Comparison of ENCODE assay signal across 1 cellular context in genomic region chr1:32180186-32181060, GRCh38.
TF ChIP-seq lines count a peak whose summit lies in the region.

No MANE protein-coding gene starts in this region.

TF ChIP-seq in HepG2, 621 proteins besides CTCF, POLR2A, EP300 and RAD21 (continued from another document and continues in another):
- TF ChIP-seq, protein P1, sequence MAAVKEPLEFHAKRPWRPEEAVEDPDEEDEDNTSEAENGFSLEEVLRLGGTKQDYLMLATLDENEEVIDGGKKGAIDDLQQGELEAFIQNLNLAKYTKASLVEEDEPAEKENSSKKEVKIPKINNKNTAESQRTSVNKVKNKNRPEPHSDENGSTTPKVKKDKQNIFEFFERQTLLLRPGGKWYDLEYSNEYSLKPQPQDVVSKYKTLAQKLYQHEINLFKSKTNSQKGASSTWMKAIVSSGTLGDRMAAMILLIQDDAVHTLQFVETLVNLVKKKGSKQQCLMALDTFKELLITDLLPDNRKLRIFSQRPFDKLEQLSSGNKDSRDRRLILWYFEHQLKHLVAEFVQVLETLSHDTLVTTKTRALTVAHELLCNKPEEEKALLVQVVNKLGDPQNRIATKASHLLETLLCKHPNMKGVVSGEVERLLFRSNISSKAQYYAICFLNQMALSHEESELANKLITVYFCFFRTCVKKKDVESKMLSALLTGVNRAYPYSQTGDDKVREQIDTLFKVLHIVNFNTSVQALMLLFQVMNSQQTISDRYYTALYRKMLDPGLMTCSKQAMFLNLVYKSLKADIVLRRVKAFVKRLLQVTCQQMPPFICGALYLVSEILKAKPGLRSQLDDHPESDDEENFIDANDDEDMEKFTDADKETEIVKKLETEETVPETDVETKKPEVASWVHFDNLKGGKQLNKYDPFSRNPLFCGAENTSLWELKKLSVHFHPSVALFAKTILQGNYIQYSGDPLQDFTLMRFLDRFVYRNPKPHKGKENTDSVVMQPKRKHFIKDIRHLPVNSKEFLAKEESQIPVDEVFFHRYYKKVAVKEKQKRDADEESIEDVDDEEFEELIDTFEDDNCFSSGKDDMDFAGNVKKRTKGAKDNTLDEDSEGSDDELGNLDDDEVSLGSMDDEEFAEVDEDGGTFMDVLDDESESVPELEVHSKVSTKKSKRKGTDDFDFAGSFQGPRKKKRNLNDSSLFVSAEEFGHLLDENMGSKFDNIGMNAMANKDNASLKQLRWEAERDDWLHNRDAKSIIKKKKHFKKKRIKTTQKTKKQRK (IDR thresholded peaks at IDR 0.05; ENCODE audit: low read length), result no peak
- TF ChIP-seq AHR (CRISPR knock-in tag; IDR thresholded peaks at IDR 0.05) (no peak), ZNF326 (CRISPR knock-in tag; IDR thresholded peaks at IDR 0.05; ENCODE audit: borderline replicate concordance) (no peak), ZNF674 (CRISPR knock-in tag; IDR thresholded peaks at IDR 0.05; ENCODE audit: low read depth) (no peak), ZNF776 (CRISPR knock-in tag; IDR thresholded peaks at IDR 0.05) (no peak), ZSCAN29 (CRISPR knock-in tag; conservative IDR thresholded peaks at IDR 0.05) (no peak), GABPA (IDR thresholded peaks at IDR 0.05; ENCODE audit: low read depth, low read length) (no peak), GABPA (CRISPR knock-in tag; IDR thresholded peaks at IDR 0.05; ENCODE audit: low read depth) (peak; percentile 19; the same call in 1 of the 2 replicates), ZSCAN31 (CRISPR knock-in tag; IDR thresholded peaks at IDR 0.05; ENCODE audit: low read depth) (no peak), IKZF1 (IDR thresholded peaks at IDR 0.05) (no peak), CHD2 (IDR thresholded peaks at IDR 0.05; ENCODE audit: low read depth, low read length) (no peak), KDM5A (IDR thresholded peaks at IDR 0.05; ENCODE audit: borderline replicate concordance, low read length) (peak; percentile 38; the same call in 1 of the 2 replicates), ZNF335 (CRISPR knock-in tag; IDR thresholded peaks at IDR 0.05) (no peak), ZNF275 (CRISPR knock-in tag; IDR thresholded peaks at IDR 0.05; ENCODE audit: borderline replicate concordance) (no peak), ZNF678 (CRISPR knock-in tag; IDR thresholded peaks at IDR 0.05) (no peak), CBX2 (IDR thresholded peaks at IDR 0.05; ENCODE audit: low read depth, low read length) (no peak), CBX2 (CRISPR knock-in tag; IDR thresholded peaks at IDR 0.05; ENCODE audit: low read depth) (no peak), ZBTB1 (CRISPR knock-in tag; IDR thresholded peaks at IDR 0.05; ENCODE audit: borderline replicate concordance) (no peak), ZNF704 (CRISPR knock-in tag; IDR thresholded peaks at IDR 0.05; ENCODE audit: borderline replicate concordance) (no peak), ZNF329 (CRISPR knock-in tag; IDR thresholded peaks at IDR 0.05; ENCODE audit: low read depth) (no peak), ASH2L (IDR thresholded peaks at IDR 0.05; ENCODE audit: insufficient read length, low read depth, low read length) (peak; percentile 47), HOMEZ (CRISPR knock-in tag; IDR thresholded peaks at IDR 0.05; ENCODE audit: low read depth) (no peak), ZNF569 (CRISPR knock-in tag; IDR thresholded peaks at IDR 0.05; ENCODE audit: borderline replicate concordance) (0 out of 2 replicates have a peak, but pooled peaks have one; percentile 4), ZNF572 (CRISPR knock-in tag; IDR thresholded peaks at IDR 0.05) (no peak), GFI1 (CRISPR knock-in tag; IDR thresholded peaks at IDR 0.05; ENCODE audit: borderline replicate concordance) (peak; percentile 44; the same call in 1 of the 2 replicates), PRMT3 (CRISPR knock-in tag; IDR thresholded peaks at IDR 0.05; ENCODE audit: borderline replicate concordance, low read depth) (no peak), NAIF1 (CRISPR knock-in tag; IDR thresholded peaks at IDR 0.05; ENCODE audit: borderline replicate concordance) (peak; percentile 33), RBM22 (optimal IDR thresholded peaks at IDR 0.05; ENCODE audit: low read length) (no peak), ZNF773 (CRISPR knock-in tag; IDR thresholded peaks at IDR 0.05; ENCODE audit: borderline replicate concordance) (0 out of 2 replicates have a peak, but pooled peaks have one; percentile 9), RFX1 (IDR thresholded peaks at IDR 0.05) (no peak), CREBL2 (CRISPR knock-in tag; IDR thresholded peaks at IDR 0.05; ENCODE audit: borderline replicate concordance) (no peak), U2AF2 (IDR thresholded peaks at IDR 0.05; ENCODE audit: low read depth, low read length) (no peak), FUBP1 (CRISPR knock-in tag; IDR thresholded peaks at IDR 0.05; ENCODE audit: borderline replicate concordance) (no peak), ZNF331 (CRISPR knock-in tag; IDR thresholded peaks at IDR 0.05) (no peak), TIGD3 (CRISPR knock-in tag; IDR thresholded peaks at IDR 0.05; ENCODE audit: borderline replicate concordance) (no peak)
- TF ChIP-seq, protein P2, sequence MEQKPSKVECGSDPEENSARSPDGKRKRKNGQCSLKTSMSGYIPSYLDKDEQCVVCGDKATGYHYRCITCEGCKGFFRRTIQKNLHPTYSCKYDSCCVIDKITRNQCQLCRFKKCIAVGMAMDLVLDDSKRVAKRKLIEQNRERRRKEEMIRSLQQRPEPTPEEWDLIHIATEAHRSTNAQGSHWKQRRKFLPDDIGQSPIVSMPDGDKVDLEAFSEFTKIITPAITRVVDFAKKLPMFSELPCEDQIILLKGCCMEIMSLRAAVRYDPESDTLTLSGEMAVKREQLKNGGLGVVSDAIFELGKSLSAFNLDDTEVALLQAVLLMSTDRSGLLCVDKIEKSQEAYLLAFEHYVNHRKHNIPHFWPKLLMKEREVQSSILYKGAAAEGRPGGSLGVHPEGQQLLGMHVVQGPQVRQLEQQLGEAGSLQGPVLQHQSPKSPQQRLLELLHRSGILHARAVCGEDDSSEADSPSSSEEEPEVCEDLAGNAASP (CRISPR knock-in tag; IDR thresholded peaks at IDR 0.05; ENCODE audit: borderline replicate concordance), result no peak
- TF ChIP-seq, protein P3, sequence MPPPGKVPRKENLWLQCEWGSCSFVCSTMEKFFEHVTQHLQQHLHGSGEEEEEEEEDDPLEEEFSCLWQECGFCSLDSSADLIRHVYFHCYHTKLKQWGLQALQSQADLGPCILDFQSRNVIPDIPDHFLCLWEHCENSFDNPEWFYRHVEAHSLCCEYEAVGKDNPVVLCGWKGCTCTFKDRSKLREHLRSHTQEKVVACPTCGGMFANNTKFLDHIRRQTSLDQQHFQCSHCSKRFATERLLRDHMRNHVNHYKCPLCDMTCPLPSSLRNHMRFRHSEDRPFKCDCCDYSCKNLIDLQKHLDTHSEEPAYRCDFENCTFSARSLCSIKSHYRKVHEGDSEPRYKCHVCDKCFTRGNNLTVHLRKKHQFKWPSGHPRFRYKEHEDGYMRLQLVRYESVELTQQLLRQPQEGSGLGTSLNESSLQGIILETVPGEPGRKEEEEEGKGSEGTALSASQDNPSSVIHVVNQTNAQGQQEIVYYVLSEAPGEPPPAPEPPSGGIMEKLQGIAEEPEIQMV (CRISPR knock-in tag; IDR thresholded peaks at IDR 0.05; ENCODE audit: low read depth), result no peak
- TF ChIP-seq, protein P4, sequence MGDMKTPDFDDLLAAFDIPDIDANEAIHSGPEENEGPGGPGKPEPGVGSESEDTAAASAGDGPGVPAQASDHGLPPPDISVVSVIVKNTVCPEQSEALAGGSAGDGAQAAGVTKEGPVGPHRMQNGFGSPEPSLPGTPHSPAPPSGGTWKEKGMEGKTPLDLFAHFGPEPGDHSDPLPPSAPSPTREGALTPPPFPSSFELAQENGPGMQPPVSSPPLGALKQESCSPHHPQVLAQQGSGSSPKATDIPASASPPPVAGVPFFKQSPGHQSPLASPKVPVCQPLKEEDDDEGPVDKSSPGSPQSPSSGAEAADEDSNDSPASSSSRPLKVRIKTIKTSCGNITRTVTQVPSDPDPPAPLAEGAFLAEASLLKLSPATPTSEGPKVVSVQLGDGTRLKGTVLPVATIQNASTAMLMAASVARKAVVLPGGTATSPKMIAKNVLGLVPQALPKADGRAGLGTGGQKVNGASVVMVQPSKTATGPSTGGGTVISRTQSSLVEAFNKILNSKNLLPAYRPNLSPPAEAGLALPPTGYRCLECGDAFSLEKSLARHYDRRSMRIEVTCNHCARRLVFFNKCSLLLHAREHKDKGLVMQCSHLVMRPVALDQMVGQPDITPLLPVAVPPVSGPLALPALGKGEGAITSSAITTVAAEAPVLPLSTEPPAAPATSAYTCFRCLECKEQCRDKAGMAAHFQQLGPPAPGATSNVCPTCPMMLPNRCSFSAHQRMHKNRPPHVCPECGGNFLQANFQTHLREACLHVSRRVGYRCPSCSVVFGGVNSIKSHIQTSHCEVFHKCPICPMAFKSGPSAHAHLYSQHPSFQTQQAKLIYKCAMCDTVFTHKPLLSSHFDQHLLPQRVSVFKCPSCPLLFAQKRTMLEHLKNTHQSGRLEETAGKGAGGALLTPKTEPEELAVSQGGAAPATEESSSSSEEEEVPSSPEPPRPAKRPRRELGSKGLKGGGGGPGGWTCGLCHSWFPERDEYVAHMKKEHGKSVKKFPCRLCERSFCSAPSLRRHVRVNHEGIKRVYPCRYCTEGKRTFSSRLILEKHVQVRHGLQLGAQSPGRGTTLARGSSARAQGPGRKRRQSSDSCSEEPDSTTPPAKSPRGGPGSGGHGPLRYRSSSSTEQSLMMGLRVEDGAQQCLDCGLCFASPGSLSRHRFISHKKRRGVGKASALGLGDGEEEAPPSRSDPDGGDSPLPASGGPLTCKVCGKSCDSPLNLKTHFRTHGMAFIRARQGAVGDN (CRISPR knock-in tag; IDR thresholded peaks at IDR 0.05), result no peak; the same call in 1 of the 2 replicates
